1 cellular context compared by ENCODE assay signal in genomic region chr22:43088979-43089717, GRCh38.
TF ChIP-seq lines count a peak whose summit lies in the region.

Gene TTLL1, minus strand, starts transcription at chr22:43089391. Its CDS starts 13,805 bp downstream, at chr22:43075586.

TF ChIP-seq in K562, 482 proteins besides CTCF, POLR2A, EP300 and RAD21 (continued from another document and continues in another):
- peak; percentile 82 for TF ChIP-seq ARID4B (CRISPR knock-in tag; IDR thresholded peaks at IDR 0.05)
- TF ChIP-seq ARID3A (IDR thresholded peaks at IDR 0.05; ENCODE audit: borderline replicate concordance, low read depth, low read length) = no peak
- no peak for TF ChIP-seq ZBTB12 (CRISPR knock-in tag; IDR thresholded peaks at IDR 0.05)
- TF ChIP-seq KDM2B (CRISPR knock-in tag; IDR thresholded peaks at IDR 0.05) = no peak
- TF ChIP-seq NR3C1 (CRISPR knock-in tag; IDR thresholded peaks at IDR 0.05) = no peak
- TF ChIP-seq ATF7 (IDR thresholded peaks at IDR 0.05) = peak; percentile 60
- TF ChIP-seq E2F1 (CRISPR knock-in tag; IDR thresholded peaks at IDR 0.05) = no peak
- TF ChIP-seq HCFC1 (IDR thresholded peaks at IDR 0.05; ENCODE audit: low read depth, low read length) = peak; percentile 78
- no peak for TF ChIP-seq STAT5B (CRISPR knock-in tag; IDR thresholded peaks at IDR 0.05)
- TF ChIP-seq ARNT (IDR thresholded peaks at IDR 0.05) = no peak
- no peak for TF ChIP-seq ZNF695 (CRISPR knock-in tag; IDR thresholded peaks at IDR 0.05)
- TF ChIP-seq ZNF584 (CRISPR knock-in tag; IDR thresholded peaks at IDR 0.05; ENCODE audit: low read depth) = no peak
- no peak for TF ChIP-seq NCOA2 (IDR thresholded peaks at IDR 0.05; ENCODE audit: partially characterized antibody in 2 of 2)
- TF ChIP-seq JUNB (CRISPR knock-in tag; conservative IDR thresholded peaks at IDR 0.05) = no peak
- TF ChIP-seq SRF (CRISPR knock-in tag; IDR thresholded peaks at IDR 0.05) = no peak
- no peak for TF ChIP-seq GTF3C2 (IDR thresholded peaks at IDR 0.05; ENCODE audit: borderline replicate concordance, extremely low read depth, insufficient read length)
- no peak for TF ChIP-seq FUS (optimal IDR thresholded peaks at IDR 0.05; ENCODE audit: low read depth, low read length)
- TF ChIP-seq KLF10 (CRISPR knock-in tag; IDR thresholded peaks at IDR 0.05) = no peak
- TF ChIP-seq NBN (IDR thresholded peaks at IDR 0.05; ENCODE audit: low read depth) = no peak
- TF ChIP-seq HDAC6 (IDR thresholded peaks at IDR 0.05; ENCODE audit: low read depth, low read length) = no peak
- no peak for TF ChIP-seq PHTF2 (CRISPR knock-in tag; IDR thresholded peaks at IDR 0.05)
- no peak for TF ChIP-seq THRB (CRISPR knock-in tag; conservative IDR thresholded peaks at IDR 0.05)
- TF ChIP-seq ZNF398 (CRISPR knock-in tag; IDR thresholded peaks at IDR 0.05) = no peak
- TF ChIP-seq, protein P1, sequence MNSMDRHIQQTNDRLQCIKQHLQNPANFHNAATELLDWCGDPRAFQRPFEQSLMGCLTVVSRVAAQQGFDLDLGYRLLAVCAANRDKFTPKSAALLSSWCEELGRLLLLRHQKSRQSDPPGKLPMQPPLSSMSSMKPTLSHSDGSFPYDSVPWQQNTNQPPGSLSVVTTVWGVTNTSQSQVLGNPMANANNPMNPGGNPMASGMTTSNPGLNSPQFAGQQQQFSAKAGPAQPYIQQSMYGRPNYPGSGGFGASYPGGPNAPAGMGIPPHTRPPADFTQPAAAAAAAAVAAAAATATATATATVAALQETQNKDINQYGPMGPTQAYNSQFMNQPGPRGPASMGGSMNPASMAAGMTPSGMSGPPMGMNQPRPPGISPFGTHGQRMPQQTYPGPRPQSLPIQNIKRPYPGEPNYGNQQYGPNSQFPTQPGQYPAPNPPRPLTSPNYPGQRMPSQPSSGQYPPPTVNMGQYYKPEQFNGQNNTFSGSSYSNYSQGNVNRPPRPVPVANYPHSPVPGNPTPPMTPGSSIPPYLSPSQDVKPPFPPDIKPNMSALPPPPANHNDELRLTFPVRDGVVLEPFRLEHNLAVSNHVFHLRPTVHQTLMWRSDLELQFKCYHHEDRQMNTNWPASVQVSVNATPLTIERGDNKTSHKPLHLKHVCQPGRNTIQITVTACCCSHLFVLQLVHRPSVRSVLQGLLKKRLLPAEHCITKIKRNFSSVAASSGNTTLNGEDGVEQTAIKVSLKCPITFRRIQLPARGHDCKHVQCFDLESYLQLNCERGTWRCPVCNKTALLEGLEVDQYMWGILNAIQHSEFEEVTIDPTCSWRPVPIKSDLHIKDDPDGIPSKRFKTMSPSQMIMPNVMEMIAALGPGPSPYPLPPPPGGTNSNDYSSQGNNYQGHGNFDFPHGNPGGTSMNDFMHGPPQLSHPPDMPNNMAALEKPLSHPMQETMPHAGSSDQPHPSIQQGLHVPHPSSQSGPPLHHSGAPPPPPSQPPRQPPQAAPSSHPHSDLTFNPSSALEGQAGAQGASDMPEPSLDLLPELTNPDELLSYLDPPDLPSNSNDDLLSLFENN (IDR thresholded peaks at IDR 0.05; ENCODE audit: low read depth in 2 of 2, low read length in 2 of 2) = no peak
- no peak for TF ChIP-seq MEIS2 (IDR thresholded peaks at IDR 0.05; ENCODE audit: partially characterized antibody)
- no peak for TF ChIP-seq CREB3 (tag; conservative IDR thresholded peaks at IDR 0.05; ENCODE audit: low read depth)
- peak; percentile 63; the same call in 1 of the 2 replicates for TF ChIP-seq PHF8 (IDR thresholded peaks at IDR 0.05; ENCODE audit: borderline replicate concordance, low read length)
- TF ChIP-seq HOMEZ (CRISPR knock-in tag; IDR thresholded peaks at IDR 0.05) = no peak
- peak; percentile 58 for TF ChIP-seq L3MBTL2 (IDR thresholded peaks at IDR 0.05)
- TF ChIP-seq, protein P2, sequence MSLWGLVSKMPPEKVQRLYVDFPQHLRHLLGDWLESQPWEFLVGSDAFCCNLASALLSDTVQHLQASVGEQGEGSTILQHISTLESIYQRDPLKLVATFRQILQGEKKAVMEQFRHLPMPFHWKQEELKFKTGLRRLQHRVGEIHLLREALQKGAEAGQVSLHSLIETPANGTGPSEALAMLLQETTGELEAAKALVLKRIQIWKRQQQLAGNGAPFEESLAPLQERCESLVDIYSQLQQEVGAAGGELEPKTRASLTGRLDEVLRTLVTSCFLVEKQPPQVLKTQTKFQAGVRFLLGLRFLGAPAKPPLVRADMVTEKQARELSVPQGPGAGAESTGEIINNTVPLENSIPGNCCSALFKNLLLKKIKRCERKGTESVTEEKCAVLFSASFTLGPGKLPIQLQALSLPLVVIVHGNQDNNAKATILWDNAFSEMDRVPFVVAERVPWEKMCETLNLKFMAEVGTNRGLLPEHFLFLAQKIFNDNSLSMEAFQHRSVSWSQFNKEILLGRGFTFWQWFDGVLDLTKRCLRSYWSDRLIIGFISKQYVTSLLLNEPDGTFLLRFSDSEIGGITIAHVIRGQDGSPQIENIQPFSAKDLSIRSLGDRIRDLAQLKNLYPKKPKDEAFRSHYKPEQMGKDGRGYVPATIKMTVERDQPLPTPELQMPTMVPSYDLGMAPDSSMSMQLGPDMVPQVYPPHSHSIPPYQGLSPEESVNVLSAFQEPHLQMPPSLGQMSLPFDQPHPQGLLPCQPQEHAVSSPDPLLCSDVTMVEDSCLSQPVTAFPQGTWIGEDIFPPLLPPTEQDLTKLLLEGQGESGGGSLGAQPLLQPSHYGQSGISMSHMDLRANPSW (CRISPR knock-in tag; IDR thresholded peaks at IDR 0.05) = no peak
